Comparison of ENCODE assay signal across 9 cellular contexts in genomic region chr2:72150157-72150960, GRCh38. TPM values are rescaled to one million over a fixed set of nuclear protein-coding genes. Genes with fewer than 3 reads are reported as not detected.
A peak's percentile ranks its signal among the peaks of the same experiment; 100 is the strongest.
DNase-seq lines count a peak whose midpoint lies in the region; ATAC-seq, FAIRE-seq and TF ChIP-seq lines count a peak whose summit lies in the region.
"Had no signal": no experiment of that assay in that cellular context is flagged by ENCODE, and none has a peak within 500 bp of the region (broad histone marks: within the 10 kb centered on the region; RNA-seq: fewer than 3 reads in every experiment).

No MANE protein-coding gene starts in this region.

- H3K79me2 ChIP-seq in KMS-11 (ENCODE audit: insufficient read depth, low read depth) = no peaks in the 10 kb centered on the region

- peak overlapping the region; percentile 19 for H3K4me3 Mint-ChIP-seq in activated T-helper 2 cell treated with anti-CD3 and anti-CD28 coated beads, Interferon-gamma antibody, Interleukin-2, Interleukin-4, amounts not matched to agents 10 μg/mL and 5 μg/mL and 100 μg/mL, durations not matched to agents 14 hours and 24 hours and 36 hours (ENCODE audit: low read depth)

- no peak overlapping the region for H3K27ac ChIP-seq in KMS-11
- no peak overlapping the region for H3K27ac ChIP-seq in substantia nigra (ENCODE audit: low read depth, low read length, poor library complexity, severe bottlenecking)

- TF ChIP-seq CTCF in D721Med (IDR thresholded peaks at IDR 0.05; ENCODE audit: insufficient read depth, missing control alignments) (peak; percentile 83), KMS-11 (conservative IDR thresholded peaks at IDR 0.05; ENCODE audit: low read depth, low read length) (peak; percentile 91)

- no peaks in the 10 kb centered on the region for H4K20me1 ChIP-seq in KMS-11 (ENCODE audit: insufficient read depth)

- peaks cover 7% of the 10 kb centered on the region for H3K36me3 Mint-ChIP-seq in activated T-helper 2 cell treated with anti-CD3 and anti-CD28 coated beads, Interferon-gamma antibody, Interleukin-2, Interleukin-4, amounts not matched to agents 10 μg/mL and 5 μg/mL and 100 μg/mL, durations not matched to agents 14 hours and 24 hours and 36 hours (ENCODE audit: low read depth)

- H2AFZ ChIP-seq in KMS-11 (ENCODE audit: low read depth) (peak overlapping the region; percentile 57), neuron (ENCODE audit: low read depth, low read length) (no peak overlapping the region)

- H3K36me3 ChIP-seq in KMS-11 (ENCODE audit: insufficient read depth) (no peaks in the 10 kb centered on the region), neuron (ENCODE audit: insufficient read depth, low read length) (no peaks in the 10 kb centered on the region)

- H3K27ac Mint-ChIP-seq in activated T-helper 2 cell treated with anti-CD3 and anti-CD28 coated beads, Interferon-gamma antibody, Interleukin-2, Interleukin-4, amounts not matched to agents 10 μg/mL and 5 μg/mL and 100 μg/mL, durations not matched to agents 14 hours and 24 hours and 36 hours = peak overlapping the region; percentile 34

- peaks cover 54% of the 10 kb centered on the region for H3K27me3 Mint-ChIP-seq in activated T-helper 2 cell treated with anti-CD3 and anti-CD28 coated beads, Interferon-gamma antibody, Interleukin-2, Interleukin-4, amounts not matched to agents 10 μg/mL and 5 μg/mL and 100 μg/mL, durations not matched to agents 14 hours and 24 hours and 36 hours (ENCODE audit: low read depth)

- intact Hi-C loops in activated T-helper 2 cell treated with anti-CD3 and anti-CD28 coated beads, Interferon-gamma antibody, Interleukin-2, Interleukin-4, amounts not matched to agents 10 μg/mL and 5 μg/mL and 100 μg/mL, durations not matched to agents 14 hours and 24 hours and 36 hours (cut with micrococcal nuclease) = loop anchor here (1.0 to 10.0 kb wide), 4 partner anchors 226 to 603 kb away; no protein-coding TSS in a partner anchor

- H3K4me2 ChIP-seq in KMS-11 = peak overlapping the region; percentile 74

- H3K9me3 Mint-ChIP-seq in activated T-helper 2 cell treated with anti-CD3 and anti-CD28 coated beads, Interferon-gamma antibody, Interleukin-2, Interleukin-4, amounts not matched to agents 10 μg/mL and 5 μg/mL and 100 μg/mL, durations not matched to agents 14 hours and 24 hours and 36 hours = peaks cover 6% of the 10 kb centered on the region

- H3K4me1 Mint-ChIP-seq in activated T-helper 2 cell treated with anti-CD3 and anti-CD28 coated beads, Interferon-gamma antibody, Interleukin-2, Interleukin-4, amounts not matched to agents 10 μg/mL and 5 μg/mL and 100 μg/mL, durations not matched to agents 14 hours and 24 hours and 36 hours (ENCODE audit: low read depth) = peaks cover 15% of the 10 kb centered on the region

- peaks cover 2% of the 10 kb centered on the region for H3K9me3 ChIP-seq in neuron (ENCODE audit: low read length)

- H3K4me3 ChIP-seq in KMS-11 (IDR thresholded peaks at IDR 0.05; ENCODE audit: insufficient read depth, low read depth, low read length) (peak overlapping the region; percentile 67), neuron (ENCODE audit: low read length) (peak overlapping the region; percentile 4)

- no peak overlapping the region for H3K9ac ChIP-seq in KMS-11

- peak; percentile 46 for FAIRE-seq in D721Med (lab: Jason Lieb, UNC)
- FAIRE-seq: islet of Langerhans had no signal

- DNase-seq in D721Med (ENCODE audit: insufficient read length, low spot score) = peak; percentile 67
- DNase-seq in RKO (ENCODE audit: low spot score) = peak; percentile 77
- peak; percentile 46 for DNase-seq in activated T-helper 2 cell treated with anti-CD3 and anti-CD28 coated beads, Interferon-gamma antibody, Interleukin-2, Interleukin-4, amounts not matched to agents 10 μg/mL and 5 μg/mL and 100 μg/mL, durations not matched to agents 14 hours and 24 hours and 36 hours (ENCODE audit: low spot score)
- DNase-seq in fibroblast of the conjunctiva (ENCODE audit: low read depth) = peak; percentile 41
- DNase-seq in substantia nigra (lab: John Stamatoyannopoulos, UW) = peak in 40 of 49 donors; percentile 35 to 85 (median 72)

- peaks cover 40% of the 10 kb centered on the region for H3K27me3 ChIP-seq in KMS-11 (ENCODE audit: insufficient read depth, low read depth)
- H3K27me3 ChIP-seq in neuron (ENCODE audit: insufficient read depth, low read length) = peaks cover 47% of the 10 kb centered on the region

- peak; percentile 78 for ATAC-seq in GM21717 (IDR thresholded peaks at IDR 0.05; ENCODE audit: unreplicated experiment)

- H3K4me1 ChIP-seq in KMS-11 (ENCODE audit: low read depth, poor library complexity, severe bottlenecking) (peaks cover 21% of the 10 kb centered on the region), neuron (ENCODE audit: insufficient read depth, low read length) (peaks cover 46% of the 10 kb centered on the region)

RNA-seq across cellular contexts. Expression of gene CYP26B1, which starts 2.7 kb away (rescaled TPM):
- total RNA-seq in activated T-helper 2 cell treated with anti-CD3 and anti-CD28 coated beads, Interferon-gamma antibody, Interleukin-2, Interleukin-4, amounts not matched to agents 10 μg/mL and 5 μg/mL and 100 μg/mL, durations not matched to agents 14 hours and 24 hours and 36 hours = not detected in 2 replicates
